ENCODE assay signal across 1 cellular context in the genomic region with DNA sequence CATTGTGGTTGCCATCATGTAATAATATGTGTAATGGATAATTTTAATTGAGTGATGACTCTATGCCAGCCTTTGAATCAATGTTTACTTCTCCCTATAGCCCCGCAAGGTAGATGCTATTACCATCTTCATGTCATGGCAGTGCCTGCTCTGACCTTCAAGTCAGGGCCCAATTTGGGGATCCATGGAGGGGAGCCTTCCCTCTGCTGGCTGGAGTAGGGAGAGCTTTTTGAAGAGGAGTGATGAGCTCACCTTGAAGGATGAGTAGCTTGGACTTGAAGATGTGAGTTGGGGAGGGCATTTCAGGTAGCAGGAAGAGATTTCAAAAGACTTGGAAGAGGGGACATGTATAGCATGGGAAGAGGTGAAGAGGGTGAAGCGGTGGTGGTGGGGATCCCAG.
TF ChIP-seq lines count a peak whose summit lies in the region.

No MANE protein-coding gene starts in this region.

TF ChIP-seq in IMR-90, 13 proteins besides CTCF, POLR2A, EP300 and RAD21 (continued from another document):
- TF ChIP-seq, protein P1, sequence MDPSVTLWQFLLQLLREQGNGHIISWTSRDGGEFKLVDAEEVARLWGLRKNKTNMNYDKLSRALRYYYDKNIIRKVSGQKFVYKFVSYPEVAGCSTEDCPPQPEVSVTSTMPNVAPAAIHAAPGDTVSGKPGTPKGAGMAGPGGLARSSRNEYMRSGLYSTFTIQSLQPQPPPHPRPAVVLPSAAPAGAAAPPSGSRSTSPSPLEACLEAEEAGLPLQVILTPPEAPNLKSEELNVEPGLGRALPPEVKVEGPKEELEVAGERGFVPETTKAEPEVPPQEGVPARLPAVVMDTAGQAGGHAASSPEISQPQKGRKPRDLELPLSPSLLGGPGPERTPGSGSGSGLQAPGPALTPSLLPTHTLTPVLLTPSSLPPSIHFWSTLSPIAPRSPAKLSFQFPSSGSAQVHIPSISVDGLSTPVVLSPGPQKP (IDR thresholded peaks at IDR 0.05; ENCODE audit: borderline replicate concordance, low read depth, low read length): no peak
- TF ChIP-seq RFX5 (IDR thresholded peaks at IDR 0.05; ENCODE audit: low read depth, low read length) (no peak), MAZ (IDR thresholded peaks at IDR 0.05; ENCODE audit: borderline replicate concordance, low read depth, low read length) (no peak)
